10 cellular contexts compared by ENCODE assay signal in the genomic region with DNA sequence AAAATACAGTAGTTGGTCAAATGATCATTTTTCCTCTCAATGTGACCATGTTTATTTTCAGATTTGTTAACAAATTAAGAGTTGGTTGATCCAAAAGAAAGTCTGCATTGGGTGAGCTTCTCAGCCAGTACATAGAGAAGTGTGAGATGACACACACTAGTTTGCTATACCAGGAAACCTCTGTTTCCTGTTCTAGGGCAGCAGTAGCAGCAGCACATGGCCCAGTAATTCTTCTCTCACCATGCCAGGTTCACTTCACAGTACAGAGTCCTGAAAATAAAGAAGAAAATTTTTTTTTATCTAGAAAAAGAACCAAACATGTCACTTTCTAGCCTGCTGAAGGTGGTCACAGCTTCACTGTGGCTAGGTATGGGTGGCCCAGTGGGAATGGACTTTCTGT.
DNase-seq lines count a peak whose midpoint lies in the region; TF ChIP-seq lines count a peak whose summit lies in the region.
"Had no signal": no experiment of that assay in that cellular context is flagged by ENCODE, and none has a peak within 500 bp of the region (broad histone marks: within the 10 kb centered on the region; RNA-seq: fewer than 3 reads in every experiment).

No MANE protein-coding gene starts in this region.

- H3K36me3 ChIP-seq in Loucy (ENCODE audit: insufficient read depth, low read length) (no peaks in the 10 kb centered on the region), thymus (ENCODE audit: control insufficient read depth, insufficient read depth) (no peaks in the 10 kb centered on the region), SK-N-SH (replicated peaks in 1 of 2; ENCODE audit: control insufficient read depth in 1 of 2, insufficient read depth in 2 of 2, low read length in 1 of 2) (no peaks in the 10 kb centered on the region)
- H3K36me3 ChIP-seq: upper lobe of left lung had no signal

- H3K79me2 ChIP-seq in Loucy (ENCODE audit: insufficient read depth, low read length), result no peaks in the 10 kb centered on the region
- H3K79me2 ChIP-seq in SK-N-SH (ENCODE audit: insufficient read depth), result no peaks in the 10 kb centered on the region

- H3K27me3 ChIP-seq in Loucy (ENCODE audit: insufficient read depth, low read length, poor library complexity, severe bottlenecking), result no peaks in the 10 kb centered on the region
- H3K27me3 ChIP-seq in thymus (ENCODE audit: control insufficient read depth, insufficient read depth), result no peaks in the 10 kb centered on the region
- no peaks in the 10 kb centered on the region for H3K27me3 ChIP-seq in SK-N-SH (ENCODE audit: insufficient read depth)
- H3K27me3 ChIP-seq: upper lobe of left lung had no signal

- H3K27me3 Mint-ChIP-seq in activated naive CD4-positive, alpha-beta T cell treated with anti-CD3 and anti-CD28 coated beads, Interleukin-2, amount 50 U/mL, for 24 hours, result no peaks in the 10 kb centered on the region

- H3K4me3 ChIP-seq in Loucy (ENCODE audit: low read length, poor library complexity, severe bottlenecking) (peak overlapping the region; percentile 74), thymus (ENCODE audit: low read length) (peak overlapping the region; percentile 44), SK-N-SH (ENCODE audit: low read depth in 2 of 2, low read length in 1 of 2) (no peak overlapping the region)
- H3K4me3 ChIP-seq: upper lobe of left lung had no signal

- CTCF ChIA-PET in SK-N-SH (lab: Yijun Ruan, JAX), result interaction anchor here (1.4 kb wide), 1 partner anchor 11 kb away, joined by 3 read pairs; no protein-coding TSS in a partner anchor

- no peaks in the 10 kb centered on the region for H3K9me2 ChIP-seq in Loucy (replicated peaks; ENCODE audit: low read depth, low read length)
- H3K9me2 ChIP-seq in SK-N-SH, result no peaks in the 10 kb centered on the region

- TF ChIP-seq EP300 in SK-N-SH (IDR thresholded peaks at IDR 0.05; ENCODE audit: borderline replicate concordance in 1 of 2, low read depth in 1 of 2, low read length in 1 of 2), result no peak

- no peaks in the 10 kb centered on the region for H3K9me3 Mint-ChIP-seq in activated naive CD4-positive, alpha-beta T cell treated with anti-CD3 and anti-CD28 coated beads, Interleukin-2, amount 50 U/mL, for 24 hours

- TF ChIP-seq CTCF in Loucy (conservative IDR thresholded peaks at IDR 0.05; ENCODE audit: low read length), result no peak
- TF ChIP-seq CTCF in SK-N-SH (IDR thresholded peaks at IDR 0.05), result no peak

- H3K36me3 Mint-ChIP-seq in activated naive CD4-positive, alpha-beta T cell treated with anti-CD3 and anti-CD28 coated beads, Interleukin-2, amount 50 U/mL, for 24 hours, result no peaks in the 10 kb centered on the region

- no peak overlapping the region; the same call in 1 of the 2 replicates for H2AFZ ChIP-seq in Loucy (ENCODE audit: low read length)
- H2AFZ ChIP-seq in SK-N-SH (ENCODE audit: low read depth), result no peak overlapping the region

- no peaks in the 10 kb centered on the region for H4K20me1 ChIP-seq in Loucy (ENCODE audit: insufficient read depth, low read length, poor library complexity, severe bottlenecking)
- H4K20me1 ChIP-seq in SK-N-SH (ENCODE audit: insufficient read depth), result no peaks in the 10 kb centered on the region

- H3F3A ChIP-seq in Loucy (ENCODE audit: low read depth) (peaks cover 18% of the 10 kb centered on the region), SK-N-SH (replicated peaks; ENCODE audit: insufficient read depth) (no peaks in the 10 kb centered on the region)

- POLR2A ChIA-PET in SK-N-SH (lab: Yijun Ruan, JAX), result no interaction called here

- H3K4me2 ChIP-seq in Loucy (ENCODE audit: low read depth, low read length, poor library complexity, severe bottlenecking) (peak overlapping the region; percentile 99), SK-N-SH (no peak overlapping the region)

- H3K4me1 ChIP-seq in Loucy (ENCODE audit: insufficient read depth, low read length, poor library complexity, severe bottlenecking) (peaks cover 56% of the 10 kb centered on the region), thymus (ENCODE audit: control insufficient read depth, insufficient read depth, low read length) (peaks cover 14% of the 10 kb centered on the region), SK-N-SH (ENCODE audit: control insufficient read depth in 1 of 2, insufficient read depth in 2 of 2, low read depth in 1 of 2, low read length in 1 of 2) (no peaks in the 10 kb centered on the region)
- H3K4me1 ChIP-seq: upper lobe of left lung had no signal

- H3K9me3 ChIP-seq in Loucy (ENCODE audit: insufficient read depth, low read depth, low read length), result peaks cover 6% of the 10 kb centered on the region; the same call in 1 of the 2 replicates
- H3K9me3 ChIP-seq in thymus (ENCODE audit: control insufficient read depth), result no peaks in the 10 kb centered on the region
- H3K9me3 ChIP-seq in SK-N-SH, result no peaks in the 10 kb centered on the region
- H3K9me3 ChIP-seq: upper lobe of left lung had no signal

- peak; percentile 20 for DNase-seq in stimulated activated CD8-positive, alpha-beta memory T cell treated with anti-CD3 and anti-CD28 coated beads, Interleukin-12 subunit alpha, Interleukin-12 subunit beta, amount 100 ng/mL, for 1 hour (ENCODE audit: low read depth)
- DNase-seq in stimulated activated CD8-positive, alpha-beta memory T cell treated with anti-CD3 and anti-CD28 coated beads, Interleukin-4, amount 100 ng/mL, for 48 hours, result no peak
- DNase-seq in SK-N-SH (no peak), NCI-H2227 (lab: John Stamatoyannopoulos, UW; ENCODE audit: unreplicated experiment) (no peak), NCI-H1417 (lab: John Stamatoyannopoulos, UW) (no peak)
- DNase-seq: NCI-H2171 treated with DMSO at 0.1 percent for 48 hours had no signal

- TF ChIP-seq RAD21 in SK-N-SH (IDR thresholded peaks at IDR 0.05; ENCODE audit: low read length), result no peak

- H3K27ac Mint-ChIP-seq in activated naive CD4-positive, alpha-beta T cell treated with anti-CD3 and anti-CD28 coated beads, Interleukin-2, amount 50 U/mL, for 24 hours, result peak overlapping the region; percentile 93

- peaks cover 67% of the 10 kb centered on the region for H3K4me1 Mint-ChIP-seq in activated naive CD4-positive, alpha-beta T cell treated with anti-CD3 and anti-CD28 coated beads, Interleukin-2, amount 50 U/mL, for 24 hours

- peak overlapping the region; percentile 92 for H3K27ac ChIP-seq in thymus (ENCODE audit: low read depth)
- no peak overlapping the region for H3K27ac ChIP-seq in SK-N-SH (ENCODE audit: low read depth in 2 of 2, low read length in 1 of 2)
- H3K27ac ChIP-seq: upper lobe of left lung had no signal

- H3K9ac ChIP-seq in Loucy (ENCODE audit: low read depth, low read length, poor library complexity, severe bottlenecking) (peak overlapping the region; percentile 96), SK-N-SH (no peak overlapping the region)

- peak overlapping the region; percentile 64 for H3K4me3 Mint-ChIP-seq in activated naive CD4-positive, alpha-beta T cell treated with anti-CD3 and anti-CD28 coated beads, Interleukin-2, amount 50 U/mL, for 24 hours

TF ChIP-seq in SK-N-SH, 30 proteins besides CTCF, POLR2A, EP300 and RAD21 (continues in another document):
- TF ChIP-seq SIN3A (IDR thresholded peaks at IDR 0.05; ENCODE audit: borderline replicate concordance, low read depth, low read length) (no peak), FOXM1 (IDR thresholded peaks at IDR 0.05; ENCODE audit: low read depth) (no peak), RXRA (IDR thresholded peaks at IDR 0.05; ENCODE audit: borderline replicate concordance, low read depth) (no peak), GATA2 (CRISPR knock-in tag; IDR thresholded peaks at IDR 0.05) (no peak), TAF1 (IDR thresholded peaks at IDR 0.05; ENCODE audit: borderline replicate concordance, low read depth, low read length) (no peak), USF2 (IDR thresholded peaks at IDR 0.05; ENCODE audit: borderline replicate concordance, low read depth, low read length) (no peak), RCOR1 (IDR thresholded peaks at IDR 0.05; ENCODE audit: low read length) (no peak), JUND (IDR thresholded peaks at IDR 0.05) (no peak), ELF1 (IDR thresholded peaks at IDR 0.05) (no peak), EZH2phosphoT487 (IDR thresholded peaks at IDR 0.05; ENCODE audit: borderline replicate concordance, low read depth) (no peak), TEAD4 (IDR thresholded peaks at IDR 0.05; ENCODE audit: borderline replicate concordance, insufficient read depth) (no peak), FOSL2 (IDR thresholded peaks at IDR 0.05; ENCODE audit: borderline replicate concordance, low read depth) (no peak), MAX (IDR thresholded peaks at IDR 0.05; ENCODE audit: low read depth) (no peak), NFIC (IDR thresholded peaks at IDR 0.05; ENCODE audit: borderline replicate concordance) (no peak), GABPA (IDR thresholded peaks at IDR 0.05; ENCODE audit: low read depth) (no peak)
- TF ChIP-seq, protein P1, sequence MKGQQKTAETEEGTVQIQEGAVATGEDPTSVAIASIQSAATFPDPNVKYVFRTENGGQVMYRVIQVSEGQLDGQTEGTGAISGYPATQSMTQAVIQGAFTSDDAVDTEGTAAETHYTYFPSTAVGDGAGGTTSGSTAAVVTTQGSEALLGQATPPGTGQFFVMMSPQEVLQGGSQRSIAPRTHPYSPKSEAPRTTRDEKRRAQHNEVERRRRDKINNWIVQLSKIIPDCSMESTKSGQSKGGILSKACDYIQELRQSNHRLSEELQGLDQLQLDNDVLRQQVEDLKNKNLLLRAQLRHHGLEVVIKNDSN (IDR thresholded peaks at IDR 0.05; ENCODE audit: borderline replicate concordance, low read depth), result no peak

Comparison
In these comparisons a context has a peak if more than half of its experiments do, and no peak if none do; other contexts are left out.
1. H3K4me3 ChIP-seq: peak in Loucy (single experiment) and thymus (single experiment); none in SK-N-SH (0 of 2).